In the genomic region with DNA sequence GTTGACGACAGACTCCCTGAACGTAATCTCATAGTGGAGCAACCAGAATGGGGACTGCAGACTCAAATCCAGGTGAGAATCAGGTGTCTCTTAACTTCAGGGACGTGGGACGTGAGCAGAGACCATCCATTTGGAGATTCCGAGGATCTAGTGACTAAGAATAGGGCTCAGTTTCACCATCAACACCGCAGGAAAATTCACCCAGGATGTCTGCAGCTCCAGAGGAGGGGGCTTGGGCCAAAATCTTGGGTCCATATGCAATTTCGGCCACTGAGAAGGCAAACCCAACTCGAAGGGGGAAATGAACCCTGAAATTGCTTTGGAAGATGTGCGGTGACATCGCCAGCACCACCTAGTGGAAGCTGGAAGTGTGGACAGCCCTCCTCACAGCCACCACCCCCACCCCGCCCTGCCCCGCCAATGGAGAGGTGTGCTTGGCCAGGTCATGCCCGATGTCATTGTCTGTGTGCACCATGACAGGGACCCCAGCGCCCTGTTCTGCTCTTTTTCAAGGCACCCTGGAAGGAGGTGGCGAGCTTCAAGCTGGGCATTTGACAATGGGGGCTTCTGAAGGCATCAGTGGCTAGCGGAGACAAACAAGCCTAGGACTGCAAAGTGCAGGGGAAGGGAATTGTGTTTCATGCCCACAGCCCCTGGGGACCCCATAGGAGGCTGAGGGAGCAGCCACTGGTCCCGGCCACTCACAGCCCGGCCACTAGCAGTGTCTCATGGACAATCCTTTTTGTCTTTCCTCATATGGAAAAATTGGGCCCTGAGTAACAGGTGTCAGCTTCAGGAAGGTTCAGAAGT, we compare ENCODE assay signal across 2 cellular contexts.
A peak's percentile ranks its signal among the peaks of the same experiment; 100 is the strongest.
TF ChIP-seq lines count a peak whose summit lies in the region.

No MANE protein-coding gene starts in this region.

TF ChIP-seq in HCT116, 20 proteins besides CTCF, POLR2A, EP300 and RAD21:
- TF ChIP-seq SIN3A (IDR thresholded peaks at IDR 0.05; ENCODE audit: low read depth) (no peak), FOSL1 (IDR thresholded peaks at IDR 0.05; ENCODE audit: low read depth) (no peak), ELF1 (IDR thresholded peaks at IDR 0.05; ENCODE audit: borderline replicate concordance, low read depth) (no peak), YY1 (IDR thresholded peaks at IDR 0.05; ENCODE audit: extremely low read depth, insufficient replicate concordance, low read depth, low read length) (no peak), EZH2phosphoT487 (IDR thresholded peaks at IDR 0.05; ENCODE audit: borderline replicate concordance) (no peak), CBX3 (IDR thresholded peaks at IDR 0.05; ENCODE audit: low read depth) (no peak), EGR1 (IDR thresholded peaks at IDR 0.05; ENCODE audit: low read depth) (no peak), SP1 (IDR thresholded peaks at IDR 0.05; ENCODE audit: low read depth) (no peak), ZNF274 (IDR thresholded peaks at IDR 0.05; ENCODE audit: low read depth, low read length) (no peak)
- TF ChIP-seq, protein P1, sequence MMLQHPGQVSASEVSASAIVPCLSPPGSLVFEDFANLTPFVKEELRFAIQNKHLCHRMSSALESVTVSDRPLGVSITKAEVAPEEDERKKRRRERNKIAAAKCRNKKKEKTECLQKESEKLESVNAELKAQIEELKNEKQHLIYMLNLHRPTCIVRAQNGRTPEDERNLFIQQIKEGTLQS (IDR thresholded peaks at IDR 0.05), result no peak
- TF ChIP-seq, protein P2, sequence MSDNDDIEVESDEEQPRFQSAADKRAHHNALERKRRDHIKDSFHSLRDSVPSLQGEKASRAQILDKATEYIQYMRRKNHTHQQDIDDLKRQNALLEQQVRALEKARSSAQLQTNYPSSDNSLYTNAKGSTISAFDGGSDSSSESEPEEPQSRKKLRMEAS (IDR thresholded peaks at IDR 0.05), result no peak

TF ChIP-seq in SK-N-SH, 30 proteins besides CTCF, POLR2A, EP300 and RAD21:
- TF ChIP-seq, protein P3, sequence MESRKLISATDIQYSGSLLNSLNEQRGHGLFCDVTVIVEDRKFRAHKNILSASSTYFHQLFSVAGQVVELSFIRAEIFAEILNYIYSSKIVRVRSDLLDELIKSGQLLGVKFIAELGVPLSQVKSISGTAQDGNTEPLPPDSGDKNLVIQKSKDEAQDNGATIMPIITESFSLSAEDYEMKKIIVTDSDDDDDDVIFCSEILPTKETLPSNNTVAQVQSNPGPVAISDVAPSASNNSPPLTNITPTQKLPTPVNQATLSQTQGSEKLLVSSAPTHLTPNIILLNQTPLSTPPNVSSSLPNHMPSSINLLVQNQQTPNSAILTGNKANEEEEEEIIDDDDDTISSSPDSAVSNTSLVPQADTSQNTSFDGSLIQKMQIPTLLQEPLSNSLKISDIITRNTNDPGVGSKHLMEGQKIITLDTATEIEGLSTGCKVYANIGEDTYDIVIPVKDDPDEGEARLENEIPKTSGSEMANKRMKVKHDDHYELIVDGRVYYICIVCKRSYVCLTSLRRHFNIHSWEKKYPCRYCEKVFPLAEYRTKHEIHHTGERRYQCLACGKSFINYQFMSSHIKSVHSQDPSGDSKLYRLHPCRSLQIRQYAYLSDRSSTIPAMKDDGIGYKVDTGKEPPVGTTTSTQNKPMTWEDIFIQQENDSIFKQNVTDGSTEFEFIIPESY (IDR thresholded peaks at IDR 0.05; ENCODE audit: borderline replicate concordance, low read depth), result no peak
- TF ChIP-seq POLR2AphosphoS5 (IDR thresholded peaks at IDR 0.05; ENCODE audit: low read depth, low read length) (peak; percentile 51), SIN3A (IDR thresholded peaks at IDR 0.05; ENCODE audit: borderline replicate concordance, low read depth, low read length) (peak; percentile 29; the same call in 1 of the 2 replicates), SMC3 (IDR thresholded peaks at IDR 0.05; ENCODE audit: low read depth, low read length) (peak; percentile 73), TCF12 (IDR thresholded peaks at IDR 0.05) (no peak)
- TF ChIP-seq, protein P4, sequence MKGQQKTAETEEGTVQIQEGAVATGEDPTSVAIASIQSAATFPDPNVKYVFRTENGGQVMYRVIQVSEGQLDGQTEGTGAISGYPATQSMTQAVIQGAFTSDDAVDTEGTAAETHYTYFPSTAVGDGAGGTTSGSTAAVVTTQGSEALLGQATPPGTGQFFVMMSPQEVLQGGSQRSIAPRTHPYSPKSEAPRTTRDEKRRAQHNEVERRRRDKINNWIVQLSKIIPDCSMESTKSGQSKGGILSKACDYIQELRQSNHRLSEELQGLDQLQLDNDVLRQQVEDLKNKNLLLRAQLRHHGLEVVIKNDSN (IDR thresholded peaks at IDR 0.05; ENCODE audit: borderline replicate concordance, low read depth), result no peak
